In the genomic region with DNA sequence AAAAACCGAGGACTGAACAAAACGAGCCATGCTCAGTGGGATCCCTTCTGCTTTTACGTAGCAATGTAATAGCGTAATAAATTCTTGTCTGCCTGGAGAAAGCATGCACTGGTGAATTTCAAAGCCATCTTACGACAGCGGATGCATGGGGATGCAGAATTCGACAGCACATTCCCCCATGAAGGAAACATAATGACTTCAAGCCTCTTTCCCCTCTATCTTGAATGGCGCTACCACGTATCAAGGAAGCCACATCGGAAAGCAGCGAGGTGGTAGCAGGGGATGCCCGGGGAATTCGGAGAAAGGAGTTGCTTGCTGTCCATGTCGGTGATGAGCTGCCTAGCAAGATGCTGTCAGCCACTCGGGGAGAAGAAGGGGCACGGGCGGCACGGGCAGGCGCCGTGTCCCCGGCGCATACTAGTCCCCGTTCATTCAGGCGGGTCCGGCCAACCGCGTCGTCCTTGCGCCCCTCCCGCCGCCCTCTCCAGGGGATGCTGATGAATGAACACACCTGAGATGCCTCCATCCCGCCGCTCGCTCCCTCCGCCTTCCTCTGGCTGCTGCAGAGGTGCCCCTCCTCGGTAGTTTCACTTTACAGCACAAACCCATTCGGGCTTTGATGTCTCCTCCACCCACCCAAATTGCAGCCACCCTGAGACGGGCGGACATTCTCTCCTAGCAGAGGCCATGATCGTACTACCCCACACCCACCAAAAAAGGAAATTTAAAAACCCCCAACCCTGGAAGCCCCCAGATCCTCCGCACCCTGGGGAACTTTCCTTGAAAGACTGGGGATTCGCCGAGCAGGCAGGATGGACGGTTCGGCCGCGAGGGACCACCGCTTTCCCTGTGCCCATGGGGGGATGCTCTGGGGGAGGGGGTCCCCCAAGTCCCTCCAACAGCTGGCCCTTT, we compare ENCODE assay signal across 8 cellular contexts. TPM values are rescaled to one million over a fixed set of nuclear protein-coding genes. Genes with fewer than 3 reads are reported as not detected.
A peak's percentile ranks its signal among the peaks of the same experiment; 100 is the strongest.
DNase-seq lines count a peak whose midpoint lies in the region; ATAC-seq and TF ChIP-seq lines count a peak whose summit lies in the region.

No MANE protein-coding gene starts in this region.

- H3K36me3 Mint-ChIP-seq in activated naive CD4-positive, alpha-beta T cell treated with anti-CD3 and anti-CD28 coated beads, Interleukin-2, amount 50 U/mL, for 72 hours, result no peaks in the 10 kb centered on the region

- no peaks in the 10 kb centered on the region for H3K27me3 ChIP-seq in Panc1 (ENCODE audit: control insufficient read depth, insufficient read depth, low read length)
- no peaks in the 10 kb centered on the region for H3K27me3 ChIP-seq in uterus

- in situ Hi-C loops in Panc1 (cut with HindIII; ENCODE audit: low pct_unique_long_range_greater_than_20kb, low sequenced_read_pairs), result no loop called here

- peak; percentile 28 for DNase-seq in AG08395 (ENCODE audit: low spot score)
- no peak for DNase-seq in Panc1 (ENCODE audit: low read depth, low spot score)
- peak in 1 of 2 donors; percentile 45 for DNase-seq in activated naive CD4-positive, alpha-beta T cell treated with anti-CD3 and anti-CD28 coated beads, Interleukin-2, amount 50 U/mL, for 72 hours (ENCODE audit: low spot score in 2 of 2)
- DNase-seq in cardiac septum (ENCODE audit: low spot score), result peak; percentile 84
- peak; percentile 34 to 91 (median 47) for DNase-seq in posterior cingulate gyrus
- DNase-seq in uterus, result peak; percentile 47 to 59

- TF ChIP-seq POLR2A in uterus (IDR thresholded peaks at IDR 0.05), result no peak

- H3K4me3 ChIP-seq in Panc1 (ENCODE audit: low read depth in 2 of 2, low read length in 2 of 2) (peak overlapping the region; percentile 93 to 99), uterus (peak overlapping the region; percentile 80 to 85)

- CTCF ChIA-PET in Panc1 (lab: Charles Lee), result no interaction called here

- H3K27ac ChIP-seq in Panc1 (ENCODE audit: low read length), result peak overlapping the region; percentile 78
- H3K27ac ChIP-seq in uterus, result peak overlapping the region; percentile 95 to 99

- peak overlapping the region; percentile 56 to 93 for H3K27ac Mint-ChIP-seq in activated naive CD4-positive, alpha-beta T cell treated with anti-CD3 and anti-CD28 coated beads, Interleukin-2, amount 50 U/mL, for 72 hours

- BruUV-seq in Panc1 (replicated peaks; lab: Mats Ljungman, UMichigan), result TSS peak; percentile 62

- H3K36me3 ChIP-seq in Panc1 (ENCODE audit: control insufficient read depth, insufficient read depth, low read length) (no peaks in the 10 kb centered on the region), uterus (no peaks in the 10 kb centered on the region)

- peaks cover 22% of the 10 kb centered on the region for H3K4me1 ChIP-seq in Panc1 (ENCODE audit: control insufficient read depth, insufficient read depth, low read length)
- H3K4me1 ChIP-seq in uterus, result no peaks in the 10 kb centered on the region

- H3K9me3 ChIP-seq in Panc1 (ENCODE audit: control insufficient read depth, insufficient read depth, low read depth, low read length), result no peaks in the 10 kb centered on the region
- no peaks in the 10 kb centered on the region for H3K9me3 ChIP-seq in uterus

- no peaks in the 10 kb centered on the region for H3K9me3 Mint-ChIP-seq in activated naive CD4-positive, alpha-beta T cell treated with anti-CD3 and anti-CD28 coated beads, Interleukin-2, amount 50 U/mL, for 72 hours

- intact Hi-C loops in Panc1 (cut with micrococcal nuclease; ENCODE audit: unreplicated experiment) (no loop called here), cardiac septum (cut with DNase I) (loop anchor here (2.0 to 5.0 kb wide), 3 partner anchors 42 to 116 kb away; no protein-coding TSS in a partner anchor), posterior cingulate gyrus (cut with DNase I) (no loop called here), uterus (cut with DNase I; ENCODE audit: low total_unique reads) (no loop called here)

- POLR2A ChIA-PET in Panc1 (lab: Charles Lee), result no interaction called here

- ATAC-seq in GM21360 (IDR thresholded peaks at IDR 0.05; ENCODE audit: unreplicated experiment) (peak; percentile 24), Panc1 (peak; percentile 59), GM21528 (IDR thresholded peaks at IDR 0.05; ENCODE audit: low FRiP score, unreplicated experiment) (no peak)
- peak; percentile 29 to 32 for ATAC-seq in activated naive CD4-positive, alpha-beta T cell treated with anti-CD3 and anti-CD28 coated beads, Interleukin-2, amount 50 U/mL, for 72 hours

- no peak for TF ChIP-seq CTCF in Panc1 (IDR thresholded peaks at IDR 0.05)
- TF ChIP-seq CTCF in uterus (IDR thresholded peaks at IDR 0.05), result no peak

RNA-seq across cellular contexts. Expression of gene SORBS1, which starts 0.6 kb away (rescaled TPM):
- total RNA-seq in Panc1 (2021; ENCODE audit: unreplicated experiment) (29.4 TPM), cardiac septum (1,045 TPM), uterus (100 to 1,000 TPM in 3 of 4 donors, 10 to 100 TPM in 1; 89.9 to 422 (median 271) TPM)
- polyA plus RNA-seq in Panc1 (2012; ENCODE audit: insufficient read length), result 18.4 TPM
- total RNA-seq in activated naive CD4-positive, alpha-beta T cell treated with anti-CD3 and anti-CD28 coated beads, Interleukin-2, amount 50 U/mL, for 72 hours, result 1 to 10 TPM; 1.2 to 2.8 TPM
